ENCODE assay signal across 1 cellular context in genomic region chr7:101077303-101078086, GRCh38.
A peak's percentile ranks its signal among the peaks of the same experiment; 100 is the strongest.
TF ChIP-seq lines count a peak whose summit lies in the region.

No MANE protein-coding gene starts in this region.

TF ChIP-seq in K562, 482 proteins besides CTCF, POLR2A, EP300 and RAD21 (continued from another document and continues in another):
- TF ChIP-seq MTA1 (IDR thresholded peaks at IDR 0.05; ENCODE audit: borderline replicate concordance) (peak; percentile 30; the same call in 1 of the 2 replicates), ZNF408 (CRISPR knock-in tag; IDR thresholded peaks at IDR 0.05; ENCODE audit: low read depth) (no peak), ILK (tag; IDR thresholded peaks at IDR 0.05; ENCODE audit: borderline replicate concordance, low read depth) (no peak), DMBX1 (CRISPR knock-in tag; IDR thresholded peaks at IDR 0.05; ENCODE audit: borderline replicate concordance) (no peak), NUFIP1 (IDR thresholded peaks at IDR 0.05; ENCODE audit: partially characterized antibody) (no peak), MEF2D (tag; conservative IDR thresholded peaks at IDR 0.05; ENCODE audit: low read depth) (no peak), RUNX1 (IDR thresholded peaks at IDR 0.05; ENCODE audit: low read depth) (no peak), POLR3G (IDR thresholded peaks at IDR 0.05; ENCODE audit: extremely low read depth, insufficient read length, insufficient replicate concordance) (no peak), ZNF695 (CRISPR knock-in tag; IDR thresholded peaks at IDR 0.05) (no peak), BACH1 (tag; IDR thresholded peaks at IDR 0.05) (no peak), MBD2 (IDR thresholded peaks at IDR 0.05; ENCODE audit: borderline replicate concordance, low read depth) (no peak; the same call in 1 of the 2 replicates), ELF1 (tag; IDR thresholded peaks at IDR 0.05) (no peak), XRCC5 (IDR thresholded peaks at IDR 0.05; ENCODE audit: low read depth, low read length) (peak; percentile 70; the same call in 1 of the 2 replicates), BDP1 (IDR thresholded peaks at IDR 0.05; ENCODE audit: insufficient read depth, insufficient read length) (no peak), RFX7 (CRISPR knock-in tag; IDR thresholded peaks at IDR 0.05) (no peak), YBX1 (IDR thresholded peaks at IDR 0.05) (no peak), FUS (optimal IDR thresholded peaks at IDR 0.05; ENCODE audit: low read depth, low read length) (no peak), NR2F6 (CRISPR knock-in tag; IDR thresholded peaks at IDR 0.05) (no peak), SNRNP70 (optimal IDR thresholded peaks at IDR 0.05; ENCODE audit: low read depth, low read length) (no peak), ARHGAP35 (IDR thresholded peaks at IDR 0.05; ENCODE audit: partially characterized antibody) (no peak), TAL1 (IDR thresholded peaks at IDR 0.05) (peak; percentile 41), ZNF780A (CRISPR knock-in tag; IDR thresholded peaks at IDR 0.05) (no peak), ZNF140 (CRISPR knock-in tag; IDR thresholded peaks at IDR 0.05) (no peak), JUND (IDR thresholded peaks at IDR 0.05; ENCODE audit: borderline replicate concordance, low read depth, low read length) (peak; percentile 70; the same call in 1 of the 2 replicates), JUND (tag; IDR thresholded peaks at IDR 0.05; ENCODE audit: borderline replicate concordance, low read depth, low read length) (peak; percentile 36; the same call in 1 of the 3 replicates), CBFB (CRISPR knock-in tag; IDR thresholded peaks at IDR 0.05) (0 out of 2 replicates have a peak, but pooled peaks have one; percentile 37), ZNF197 (CRISPR knock-in tag; IDR thresholded peaks at IDR 0.05; ENCODE audit: low read depth) (no peak), TGIF2 (CRISPR knock-in tag; IDR thresholded peaks at IDR 0.05) (no peak), NEUROD1 (IDR thresholded peaks at IDR 0.05; ENCODE audit: borderline replicate concordance, low read depth, low read length, partially characterized antibody) (peak; percentile 47), SRSF7 (optimal IDR thresholded peaks at IDR 0.05; ENCODE audit: low read depth, low read length) (no peak), ZNF644 (tag; IDR thresholded peaks at IDR 0.05; ENCODE audit: low read depth) (no peak), ZNF175 (CRISPR knock-in tag; IDR thresholded peaks at IDR 0.05; ENCODE audit: low read depth) (no peak), ZNF766 (CRISPR knock-in tag; conservative IDR thresholded peaks at IDR 0.05) (no peak; the same call in 1 of the 2 replicates), RBM22 (IDR thresholded peaks at IDR 0.05; ENCODE audit: low read depth, low read length, poor library complexity, severe bottlenecking) (no peak), ZFP36 (IDR thresholded peaks at IDR 0.05; ENCODE audit: low read depth, low read length, partially characterized antibody) (peak; percentile 43), GTF2A2 (tag; IDR thresholded peaks at IDR 0.05) (no peak), ZBED1 (IDR thresholded peaks at IDR 0.05) (no peak), CHD4 (IDR thresholded peaks at IDR 0.05; ENCODE audit: insufficient read depth, insufficient replicate concordance, low read depth, low read length, poor library complexity, severe bottlenecking) (no peak), VEZF1 (CRISPR knock-in tag; IDR thresholded peaks at IDR 0.05) (no peak), NCOA2 (IDR thresholded peaks at IDR 0.05; ENCODE audit: partially characterized antibody in 2 of 2) (no peak), MECOM (CRISPR knock-in tag; IDR thresholded peaks at IDR 0.05) (no peak), TAF1 (IDR thresholded peaks at IDR 0.05; ENCODE audit: control insufficient read depth, extremely low read depth, insufficient read depth, low read length, severe bottlenecking) (no peak), CLOCK (CRISPR knock-in tag; IDR thresholded peaks at IDR 0.05; ENCODE audit: borderline replicate concordance) (no peak)
- TF ChIP-seq, protein P1, sequence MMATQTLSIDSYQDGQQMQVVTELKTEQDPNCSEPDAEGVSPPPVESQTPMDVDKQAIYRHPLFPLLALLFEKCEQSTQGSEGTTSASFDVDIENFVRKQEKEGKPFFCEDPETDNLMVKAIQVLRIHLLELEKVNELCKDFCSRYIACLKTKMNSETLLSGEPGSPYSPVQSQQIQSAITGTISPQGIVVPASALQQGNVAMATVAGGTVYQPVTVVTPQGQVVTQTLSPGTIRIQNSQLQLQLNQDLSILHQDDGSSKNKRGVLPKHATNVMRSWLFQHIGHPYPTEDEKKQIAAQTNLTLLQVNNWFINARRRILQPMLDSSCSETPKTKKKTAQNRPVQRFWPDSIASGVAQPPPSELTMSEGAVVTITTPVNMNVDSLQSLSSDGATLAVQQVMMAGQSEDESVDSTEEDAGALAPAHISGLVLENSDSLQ (IDR thresholded peaks at IDR 0.05), result 0 out of 2 replicates have a peak, but pooled peaks have one; percentile 6
- TF ChIP-seq, protein P2, sequence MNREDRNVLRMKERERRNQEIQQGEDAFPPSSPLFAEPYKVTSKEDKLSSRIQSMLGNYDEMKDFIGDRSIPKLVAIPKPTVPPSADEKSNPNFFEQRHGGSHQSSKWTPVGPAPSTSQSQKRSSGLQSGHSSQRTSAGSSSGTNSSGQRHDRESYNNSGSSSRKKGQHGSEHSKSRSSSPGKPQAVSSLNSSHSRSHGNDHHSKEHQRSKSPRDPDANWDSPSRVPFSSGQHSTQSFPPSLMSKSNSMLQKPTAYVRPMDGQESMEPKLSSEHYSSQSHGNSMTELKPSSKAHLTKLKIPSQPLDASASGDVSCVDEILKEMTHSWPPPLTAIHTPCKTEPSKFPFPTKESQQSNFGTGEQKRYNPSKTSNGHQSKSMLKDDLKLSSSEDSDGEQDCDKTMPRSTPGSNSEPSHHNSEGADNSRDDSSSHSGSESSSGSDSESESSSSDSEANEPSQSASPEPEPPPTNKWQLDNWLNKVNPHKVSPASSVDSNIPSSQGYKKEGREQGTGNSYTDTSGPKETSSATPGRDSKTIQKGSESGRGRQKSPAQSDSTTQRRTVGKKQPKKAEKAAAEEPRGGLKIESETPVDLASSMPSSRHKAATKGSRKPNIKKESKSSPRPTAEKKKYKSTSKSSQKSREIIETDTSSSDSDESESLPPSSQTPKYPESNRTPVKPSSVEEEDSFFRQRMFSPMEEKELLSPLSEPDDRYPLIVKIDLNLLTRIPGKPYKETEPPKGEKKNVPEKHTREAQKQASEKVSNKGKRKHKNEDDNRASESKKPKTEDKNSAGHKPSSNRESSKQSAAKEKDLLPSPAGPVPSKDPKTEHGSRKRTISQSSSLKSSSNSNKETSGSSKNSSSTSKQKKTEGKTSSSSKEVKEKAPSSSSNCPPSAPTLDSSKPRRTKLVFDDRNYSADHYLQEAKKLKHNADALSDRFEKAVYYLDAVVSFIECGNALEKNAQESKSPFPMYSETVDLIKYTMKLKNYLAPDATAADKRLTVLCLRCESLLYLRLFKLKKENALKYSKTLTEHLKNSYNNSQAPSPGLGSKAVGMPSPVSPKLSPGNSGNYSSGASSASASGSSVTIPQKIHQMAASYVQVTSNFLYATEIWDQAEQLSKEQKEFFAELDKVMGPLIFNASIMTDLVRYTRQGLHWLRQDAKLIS (CRISPR knock-in tag; IDR thresholded peaks at IDR 0.05), result no peak
- TF ChIP-seq, protein P3, sequence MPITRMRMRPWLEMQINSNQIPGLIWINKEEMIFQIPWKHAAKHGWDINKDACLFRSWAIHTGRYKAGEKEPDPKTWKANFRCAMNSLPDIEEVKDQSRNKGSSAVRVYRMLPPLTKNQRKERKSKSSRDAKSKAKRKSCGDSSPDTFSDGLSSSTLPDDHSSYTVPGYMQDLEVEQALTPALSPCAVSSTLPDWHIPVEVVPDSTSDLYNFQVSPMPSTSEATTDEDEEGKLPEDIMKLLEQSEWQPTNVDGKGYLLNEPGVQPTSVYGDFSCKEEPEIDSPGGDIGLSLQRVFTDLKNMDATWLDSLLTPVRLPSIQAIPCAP (CRISPR knock-in tag; IDR thresholded peaks at IDR 0.05; ENCODE audit: borderline replicate concordance), result no peak
- TF ChIP-seq, protein P4, sequence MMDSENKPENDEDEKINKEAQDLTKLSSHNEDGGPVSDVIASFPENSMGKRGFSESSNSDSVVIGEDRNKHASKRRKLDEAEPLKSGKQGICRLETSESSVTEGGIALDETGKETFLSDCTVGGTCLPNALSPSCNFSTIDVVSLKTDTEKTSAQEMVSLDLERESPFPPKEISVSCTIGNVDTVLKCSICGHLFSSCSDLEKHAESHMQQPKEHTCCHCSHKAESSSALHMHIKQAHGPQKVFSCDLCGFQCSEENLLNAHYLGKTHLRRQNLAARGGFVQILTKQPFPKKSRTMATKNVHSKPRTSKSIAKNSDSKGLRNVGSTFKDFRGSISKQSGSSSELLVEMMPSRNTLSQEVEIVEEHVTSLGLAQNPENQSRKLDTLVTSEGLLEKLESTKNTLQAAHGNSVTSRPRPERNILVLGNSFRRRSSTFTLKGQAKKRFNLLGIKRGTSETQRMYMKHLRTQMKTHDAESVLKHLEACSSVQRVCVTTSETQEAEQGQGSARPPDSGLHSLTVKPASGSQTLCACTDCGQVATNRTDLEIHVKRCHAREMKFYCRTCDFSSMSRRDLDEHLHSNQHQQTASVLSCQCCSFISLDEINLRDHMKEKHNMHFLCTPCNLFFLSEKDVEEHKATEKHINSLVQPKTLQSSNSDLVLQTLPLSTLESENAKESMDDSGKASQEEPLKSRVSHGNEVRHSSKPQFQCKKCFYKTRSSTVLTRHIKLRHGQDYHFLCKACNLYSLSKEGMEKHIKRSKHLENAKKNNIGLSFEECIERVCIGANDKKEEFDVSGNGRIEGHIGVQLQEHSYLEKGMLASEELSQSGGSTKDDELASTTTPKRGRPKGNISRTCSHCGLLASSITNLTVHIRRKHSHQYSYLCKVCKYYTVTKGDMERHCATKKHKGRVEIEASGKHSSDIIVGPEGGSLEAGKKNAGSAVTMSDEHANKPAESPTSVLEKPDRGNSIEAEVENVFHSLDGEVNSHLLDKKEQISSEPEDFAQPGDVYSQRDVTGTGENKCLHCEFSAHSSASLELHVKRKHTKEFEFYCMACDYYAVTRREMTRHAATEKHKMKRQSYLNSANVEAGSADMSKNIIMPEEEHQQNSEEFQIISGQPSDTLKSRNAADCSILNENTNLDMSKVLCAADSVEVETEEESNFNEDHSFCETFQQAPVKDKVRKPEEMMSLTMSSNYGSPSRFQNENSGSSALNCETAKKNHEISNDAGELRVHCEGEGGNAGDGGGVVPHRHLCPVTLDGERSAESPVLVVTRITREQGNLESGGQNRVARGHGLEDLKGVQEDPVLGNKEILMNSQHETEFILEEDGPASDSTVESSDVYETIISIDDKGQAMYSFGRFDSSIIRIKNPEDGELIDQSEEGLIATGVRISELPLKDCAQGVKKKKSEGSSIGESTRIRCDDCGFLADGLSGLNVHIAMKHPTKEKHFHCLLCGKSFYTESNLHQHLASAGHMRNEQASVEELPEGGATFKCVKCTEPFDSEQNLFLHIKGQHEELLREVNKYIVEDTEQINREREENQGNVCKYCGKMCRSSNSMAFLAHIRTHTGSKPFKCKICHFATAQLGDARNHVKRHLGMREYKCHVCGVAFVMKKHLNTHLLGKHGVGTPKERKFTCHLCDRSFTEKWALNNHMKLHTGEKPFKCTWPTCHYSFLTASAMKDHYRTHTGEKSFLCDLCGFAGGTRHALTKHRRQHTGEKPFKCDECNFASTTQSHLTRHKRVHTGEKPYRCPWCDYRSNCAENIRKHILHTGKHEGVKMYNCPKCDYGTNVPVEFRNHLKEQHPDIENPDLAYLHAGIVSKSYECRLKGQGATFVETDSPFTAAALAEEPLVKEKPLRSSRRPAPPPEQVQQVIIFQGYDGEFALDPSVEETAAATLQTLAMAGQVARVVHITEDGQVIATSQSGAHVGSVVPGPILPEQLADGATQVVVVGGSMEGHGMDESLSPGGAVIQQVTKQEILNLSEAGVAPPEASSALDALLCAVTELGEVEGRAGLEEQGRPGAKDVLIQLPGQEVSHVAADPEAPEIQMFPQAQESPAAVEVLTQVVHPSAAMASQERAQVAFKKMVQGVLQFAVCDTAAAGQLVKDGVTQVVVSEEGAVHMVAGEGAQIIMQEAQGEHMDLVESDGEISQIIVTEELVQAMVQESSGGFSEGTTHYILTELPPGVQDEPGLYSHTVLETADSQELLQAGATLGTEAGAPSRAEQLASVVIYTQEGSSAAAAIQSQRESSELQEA (IDR thresholded peaks at IDR 0.05; ENCODE audit: low read depth), result no peak
- TF ChIP-seq, protein P5, sequence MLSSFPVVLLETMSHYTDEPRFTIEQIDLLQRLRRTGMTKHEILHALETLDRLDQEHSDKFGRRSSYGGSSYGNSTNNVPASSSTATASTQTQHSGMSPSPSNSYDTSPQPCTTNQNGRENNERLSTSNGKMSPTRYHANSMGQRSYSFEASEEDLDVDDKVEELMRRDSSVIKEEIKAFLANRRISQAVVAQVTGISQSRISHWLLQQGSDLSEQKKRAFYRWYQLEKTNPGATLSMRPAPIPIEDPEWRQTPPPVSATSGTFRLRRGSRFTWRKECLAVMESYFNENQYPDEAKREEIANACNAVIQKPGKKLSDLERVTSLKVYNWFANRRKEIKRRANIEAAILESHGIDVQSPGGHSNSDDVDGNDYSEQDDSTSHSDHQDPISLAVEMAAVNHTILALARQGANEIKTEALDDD (IDR thresholded peaks at IDR 0.05), result peak; percentile 92
- TF ChIP-seq, protein P6, sequence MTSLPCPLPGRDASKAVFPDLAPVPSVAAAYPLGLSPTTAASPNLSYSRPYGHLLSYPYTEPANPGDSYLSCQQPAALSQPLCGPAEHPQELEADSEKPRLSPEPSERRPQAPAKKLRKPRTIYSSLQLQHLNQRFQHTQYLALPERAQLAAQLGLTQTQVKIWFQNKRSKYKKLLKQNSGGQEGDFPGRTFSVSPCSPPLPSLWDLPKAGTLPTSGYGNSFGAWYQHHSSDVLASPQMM (CRISPR knock-in tag; IDR thresholded peaks at IDR 0.05), result no peak
